8 cellular contexts compared by ENCODE assay signal in the genomic region with DNA sequence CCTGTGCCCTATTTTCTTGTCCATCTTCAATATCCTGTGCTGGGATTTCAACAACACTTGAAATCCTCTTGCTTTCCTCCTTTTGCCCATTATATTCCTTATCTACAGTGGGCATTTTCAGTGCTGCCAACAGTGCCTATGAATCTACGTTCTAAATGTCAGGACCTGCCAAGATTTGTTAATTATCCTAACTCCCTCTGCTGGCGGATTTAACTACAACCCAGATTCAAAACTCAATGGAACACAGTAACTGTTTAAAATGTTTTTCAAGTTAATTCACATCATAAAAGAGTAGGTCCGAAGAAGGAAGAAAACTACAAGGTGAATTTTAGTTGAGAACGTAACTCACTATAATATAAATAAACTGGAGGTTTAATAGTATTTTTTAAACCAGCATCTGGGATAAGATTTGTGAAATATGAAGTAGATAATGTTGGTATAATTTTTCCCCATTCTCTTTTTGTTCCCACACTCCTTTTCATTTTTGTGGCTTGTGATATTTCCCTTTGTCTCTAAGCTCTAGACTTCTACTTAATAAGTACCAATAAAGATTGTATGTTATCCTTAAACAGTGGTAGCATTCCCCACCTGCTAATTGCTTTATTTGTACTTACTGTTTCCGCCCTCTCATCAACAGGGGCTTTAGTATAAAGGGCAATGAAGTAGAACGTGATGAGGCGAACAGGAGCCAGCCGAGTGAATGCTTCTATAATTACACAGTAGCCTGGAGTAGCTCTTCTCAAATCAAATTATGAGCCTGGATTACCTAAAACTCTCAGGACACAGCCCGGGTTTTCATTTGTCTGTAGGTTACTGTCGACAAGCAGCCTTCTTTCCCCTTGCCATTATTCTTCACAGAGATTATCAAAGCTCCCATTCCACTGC.
A peak's percentile ranks its signal among the peaks of the same experiment; 100 is the strongest.
DNase-seq lines count a peak whose midpoint lies in the region; ATAC-seq, FAIRE-seq and TF ChIP-seq lines count a peak whose summit lies in the region.
"Had no signal": no experiment of that assay in that cellular context is flagged by ENCODE, and none has a peak within 500 bp of the region (broad histone marks: within the 10 kb centered on the region; RNA-seq: fewer than 3 reads in every experiment).

No MANE protein-coding gene starts in this region.

- peaks cover 0 to 3% (median 0%) of the 10 kb centered on the region in 4 donors for H3K9me3 ChIP-seq in liver (ENCODE audit: control insufficient read depth in 4 of 4, low read length in 3 of 4)

- 58% methylated on average over 10 of the region's 10 CpGs for WGBS in liver

- ATAC-seq in HG03097 (IDR thresholded peaks at IDR 0.05; ENCODE audit: low FRiP score, unreplicated experiment): no peak
- no peak for ATAC-seq in GM18498 (IDR thresholded peaks at IDR 0.05; ENCODE audit: unreplicated experiment)

- TF ChIP-seq CTCF in astrocyte of the cerebellum (IDR thresholded peaks at IDR 0.05; ENCODE audit: low read depth, low read length, missing control alignments): peak; percentile 59
- peak; percentile 34 for TF ChIP-seq CTCF in liver (IDR thresholded peaks at IDR 0.05; ENCODE audit: low read depth, low read length, missing input control)

- H3K36me3 ChIP-seq in liver (ENCODE audit: control insufficient read depth in 4 of 4, insufficient read depth in 3 of 4, low read depth in 1 of 4, low read length in 3 of 4): no peaks in the 10 kb centered on the region

- no peak overlapping the region for H3K9ac ChIP-seq in liver (ENCODE audit: low read depth in 1 of 2, low read length in 2 of 2)

- no peak overlapping the region for H3K4me3 ChIP-seq in astrocyte of the cerebellum (ENCODE audit: low read depth, low read length)
- H3K4me3 ChIP-seq in liver (ENCODE audit: low read depth in 1 of 3, low read length in 3 of 3): no peak overlapping the region

- peaks cover 0 to 2% (median 0%) of the 10 kb centered on the region in 4 donors for H3K27me3 ChIP-seq in liver (ENCODE audit: control insufficient read depth in 4 of 4, insufficient read depth in 4 of 4, low read length in 3 of 4)

- H3K27ac ChIP-seq in liver (ENCODE audit: low read depth in 1 of 2, low read length in 2 of 2): no peak overlapping the region

- no peaks in the 10 kb centered on the region for H3K4me1 ChIP-seq in liver (ENCODE audit: control insufficient read depth in 4 of 4, insufficient read depth in 4 of 4, low read length in 3 of 4)

- in situ Hi-C loops in astrocyte of the cerebellum (cut with HindIII; ENCODE audit: low sequenced_read_pairs): no loop called here

- peak; percentile 11 for FAIRE-seq in GM19239 (lab: Jason Lieb, UNC)

- no peak for DNase-seq in GM19239 (ENCODE audit: insufficient read length, low spot score)
- peak; percentile 99 for DNase-seq in NCI-H2029 treated with DMSO at 0.1 percent for 48 hours (lab: John Stamatoyannopoulos, UW)
- peak; percentile 28 for DNase-seq in astrocyte of the cerebellum (ENCODE audit: low read depth)
- no peak for DNase-seq in T1000 (lab: John Stamatoyannopoulos, UW)
- DNase-seq: activated B cell treated with CpG ODN at 0.5 μM for 24 hours had no signal

- TF ChIP-seq RAD21 in liver (IDR thresholded peaks at IDR 0.05): peak; percentile 55 to 56

TF ChIP-seq in liver, 16 proteins besides CTCF, POLR2A, EP300 and RAD21:
- TF ChIP-seq HNF4A (conservative IDR thresholded peaks at IDR 0.05) (no peak), NR2F2 (IDR thresholded peaks at IDR 0.05) (no peak), FOXA1 (IDR thresholded peaks at IDR 0.05) (no peak), RXRA (IDR thresholded peaks at IDR 0.05) (no peak), EGR1 (IDR thresholded peaks at IDR 0.05; ENCODE audit: low read depth in 2 of 2) (no peak), ZBTB33 (IDR thresholded peaks at IDR 0.05) (no peak), SP1 (IDR thresholded peaks at IDR 0.05) (no peak), FOXA2 (IDR thresholded peaks at IDR 0.05) (no peak), YY1 (IDR thresholded peaks at IDR 0.05) (no peak), HNF4G (IDR thresholded peaks at IDR 0.05) (no peak), TAF1 (conservative IDR thresholded peaks at IDR 0.05) (no peak), MAX (IDR thresholded peaks at IDR 0.05) (no peak), GABPA (IDR thresholded peaks at IDR 0.05 in 1 of 2, conservative IDR thresholded peaks at IDR 0.05 in 1 of 2) (no peak)
- TF ChIP-seq, protein P1, sequence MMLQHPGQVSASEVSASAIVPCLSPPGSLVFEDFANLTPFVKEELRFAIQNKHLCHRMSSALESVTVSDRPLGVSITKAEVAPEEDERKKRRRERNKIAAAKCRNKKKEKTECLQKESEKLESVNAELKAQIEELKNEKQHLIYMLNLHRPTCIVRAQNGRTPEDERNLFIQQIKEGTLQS (IDR thresholded peaks at IDR 0.05): no peak
- TF ChIP-seq, protein P2, sequence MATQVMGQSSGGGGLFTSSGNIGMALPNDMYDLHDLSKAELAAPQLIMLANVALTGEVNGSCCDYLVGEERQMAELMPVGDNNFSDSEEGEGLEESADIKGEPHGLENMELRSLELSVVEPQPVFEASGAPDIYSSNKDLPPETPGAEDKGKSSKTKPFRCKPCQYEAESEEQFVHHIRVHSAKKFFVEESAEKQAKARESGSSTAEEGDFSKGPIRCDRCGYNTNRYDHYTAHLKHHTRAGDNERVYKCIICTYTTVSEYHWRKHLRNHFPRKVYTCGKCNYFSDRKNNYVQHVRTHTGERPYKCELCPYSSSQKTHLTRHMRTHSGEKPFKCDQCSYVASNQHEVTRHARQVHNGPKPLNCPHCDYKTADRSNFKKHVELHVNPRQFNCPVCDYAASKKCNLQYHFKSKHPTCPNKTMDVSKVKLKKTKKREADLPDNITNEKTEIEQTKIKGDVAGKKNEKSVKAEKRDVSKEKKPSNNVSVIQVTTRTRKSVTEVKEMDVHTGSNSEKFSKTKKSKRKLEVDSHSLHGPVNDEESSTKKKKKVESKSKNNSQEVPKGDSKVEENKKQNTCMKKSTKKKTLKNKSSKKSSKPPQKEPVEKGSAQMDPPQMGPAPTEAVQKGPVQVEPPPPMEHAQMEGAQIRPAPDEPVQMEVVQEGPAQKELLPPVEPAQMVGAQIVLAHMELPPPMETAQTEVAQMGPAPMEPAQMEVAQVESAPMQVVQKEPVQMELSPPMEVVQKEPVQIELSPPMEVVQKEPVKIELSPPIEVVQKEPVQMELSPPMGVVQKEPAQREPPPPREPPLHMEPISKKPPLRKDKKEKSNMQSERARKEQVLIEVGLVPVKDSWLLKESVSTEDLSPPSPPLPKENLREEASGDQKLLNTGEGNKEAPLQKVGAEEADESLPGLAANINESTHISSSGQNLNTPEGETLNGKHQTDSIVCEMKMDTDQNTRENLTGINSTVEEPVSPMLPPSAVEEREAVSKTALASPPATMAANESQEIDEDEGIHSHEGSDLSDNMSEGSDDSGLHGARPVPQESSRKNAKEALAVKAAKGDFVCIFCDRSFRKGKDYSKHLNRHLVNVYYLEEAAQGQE (IDR thresholded peaks at IDR 0.05): no peak

Comparison
In these comparisons a context has a peak if more than half of its experiments do, and no peak if none do; other contexts are left out.
1. DNase-seq: peak in NCI-H2029 treated with DMSO at 0.1 percent for 48 hours (single experiment) and astrocyte of the cerebellum (single experiment); none in GM19239 (single experiment) and T1000 (single experiment).